ENCODE assay signal across 32 cellular contexts in the genomic region with DNA sequence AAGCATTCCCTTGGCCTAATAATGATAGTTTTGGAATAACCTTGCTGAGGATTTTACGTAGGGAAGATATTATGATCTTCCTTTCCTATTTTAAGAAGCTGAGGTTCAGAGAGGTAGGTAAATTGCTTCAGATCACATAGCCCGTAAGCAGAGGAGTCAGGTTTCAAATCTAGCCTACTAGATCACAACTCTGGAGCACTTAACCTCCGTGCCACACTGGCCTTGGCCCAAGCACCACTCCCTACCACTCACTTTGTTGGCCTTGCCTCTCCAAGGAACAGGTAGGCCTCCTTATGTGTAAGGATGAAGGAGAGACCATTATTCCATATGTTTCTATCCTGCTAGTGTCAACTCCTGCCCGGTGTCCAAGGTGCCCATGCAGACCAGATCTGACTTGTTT. TPM values are rescaled to one million over a fixed set of nuclear protein-coding genes. Genes with fewer than 3 reads are reported as not detected.
"Had no signal": no experiment of that assay in that cellular context is flagged by ENCODE, and none has a peak within 500 bp of the region (broad histone marks: within the 10 kb centered on the region; RNA-seq: fewer than 3 reads in every experiment).

No MANE protein-coding gene starts in this region.

- H3K9me3 Mint-ChIP-seq: activated CD4-positive, alpha-beta memory T cell treated with anti-CD3 and anti-CD28 coated beads for 36 hours; activated CD4-positive, alpha-beta T cell treated with anti-CD3 and anti-CD28 coated beads, Interleukin-2, amount 10 ng/mL, durations not matched to agents 24 days and 14 days; memory B cell; stimulated activated naive B cell treated with anti-CD40 and anti-IgM and Interleukin-4, amounts not matched to agents 10 μg/mL and 1 μg/mL and 100 μg/mL, for 72 hours had no signal

- H3K27ac ChIP-seq: breast epithelium, epithelial cell of prostate, esophagus squamous epithelium, ovary, prostate gland, right atrium auricular region, suprapubic skin, tibial nerve had no signal

- H3K36me3 Mint-ChIP-seq: activated CD4-positive, alpha-beta memory T cell treated with anti-CD3 and anti-CD28 coated beads for 36 hours; stimulated activated naive B cell treated with anti-CD40 and anti-IgM and Interleukin-4, amounts not matched to agents 10 μg/mL and 1 μg/mL and 100 μg/mL, for 72 hours had no signal

- H3K4me1 Mint-ChIP-seq: activated CD4-positive, alpha-beta T cell treated with anti-CD3 and anti-CD28 coated beads, Interleukin-2, amount 10 ng/mL, durations not matched to agents 24 days and 14 days; memory B cell; naive thymus-derived CD4-positive, alpha-beta T cell; stimulated activated naive B cell treated with anti-CD40 and anti-IgM and Interleukin-4, amounts not matched to agents 10 μg/mL and 1 μg/mL and 100 μg/mL, for 72 hours had no signal

- ATAC-seq: left ventricle myocardium superior; naive thymus-derived CD4-positive, alpha-beta T cell; stimulated activated naive B cell treated with anti-CD40 and anti-IgM and Interleukin-4, amounts not matched to agents 10 μg/mL and 1 μg/mL and 100 μg/mL, for 72 hours; T-helper 17 cell had no signal

- H3K9me3 ChIP-seq: breast epithelium, esophagus squamous epithelium, ovary, prostate gland, right atrium auricular region, suprapubic skin, tibial nerve had no signal

- H3K36me3 ChIP-seq: breast epithelium, esophagus squamous epithelium, ovary, prostate gland, right atrium auricular region, suprapubic skin had no signal

- H3K27me3 ChIP-seq: breast epithelium, esophagus squamous epithelium, ovary, right atrium auricular region, suprapubic skin, tibial nerve had no signal

- FAIRE-seq: urothelium cell line had no signal

- H3K27me3 Mint-ChIP-seq: activated CD4-positive, alpha-beta memory T cell treated with anti-CD3 and anti-CD28 coated beads for 36 hours; activated T-cell treated with anti-CD3 and anti-CD28 coated beads, Interleukin-2, amount 50 U/mL, for 24 hours; stimulated activated naive B cell treated with anti-CD40 and anti-IgM and Interleukin-4, amounts not matched to agents 10 μg/mL and 1 μg/mL and 100 μg/mL, for 72 hours; T-helper 17 cell had no signal

- H3K4me3 Mint-ChIP-seq: activated CD4-positive, alpha-beta memory T cell treated with anti-CD3 and anti-CD28 coated beads for 36 hours; activated CD4-positive, alpha-beta T cell treated with anti-CD3 and anti-CD28 coated beads, Interleukin-2, amount 10 ng/mL, durations not matched to agents 24 days and 14 days; activated T-cell treated with anti-CD3 and anti-CD28 coated beads, Interleukin-2, amount 50 U/mL, for 24 hours; memory B cell; naive thymus-derived CD4-positive, alpha-beta T cell; stimulated activated naive B cell treated with anti-CD40 and anti-IgM and Interleukin-4, amounts not matched to agents 10 μg/mL and 1 μg/mL and 100 μg/mL, for 72 hours; T-helper 17 cell had no signal

- H3K4me1 ChIP-seq: breast epithelium, esophagus squamous epithelium, prostate gland, right atrium auricular region, suprapubic skin, tibial nerve had no signal

- DNase-seq: activated CD4-positive, alpha-beta memory T cell treated with anti-CD3 and anti-CD28 coated beads for 36 hours; activated CD4-positive, alpha-beta T cell treated with anti-CD3 and anti-CD28 coated beads, Interleukin-2, amount 10 ng/mL, durations not matched to agents 24 days and 14 days; activated CD4-positive, CD25-positive, alpha-beta regulatory T cell treated with anti-CD3 and anti-CD28 coated beads, Interleukin-2, amount 50 U/mL, for 72 hours; activated CD8-positive, alpha-beta memory T cell treated with anti-CD3 and anti-CD28 coated beads, Interleukin-2, amount 50 U/mL, for 48 hours; activated gamma-delta T cell treated with Interleukin-2 at 50 U/mL for 16 hours; activated naive CD4-positive, alpha-beta T cell treated with anti-CD3 and anti-CD28 coated beads, Interleukin-2, amount 50 U/mL, for 16 hours; activated T-cell treated with anti-CD3 and anti-CD28 coated beads, Interleukin-2, amount 50 U/mL, for 24 hours; central memory CD4-positive, alpha-beta T cell; dermis blood vessel endothelial cell; effector CD4-positive, alpha-beta T cell; esophagus squamous epithelium; foreskin melanocyte; islet precursor cell; left ventricle myocardium superior; midbrain; naive thymus-derived CD4-positive, alpha-beta T cell; ovary; stimulated activated CD4-positive, alpha-beta T cell treated with anti-CD3 and anti-CD28 coated beads, Interleukin-15, amount 100 ng/mL, for 24 hours; stimulated activated CD4-positive, alpha-beta T cell treated with anti-CD3 and anti-CD28 coated beads, Interleukin-2, amount 100 ng/mL, for 24 hours; stimulated activated naive B cell treated with anti-CD40 and anti-IgM and Interleukin-4, amounts not matched to agents 10 μg/mL and 1 μg/mL and 100 μg/mL, for 72 hours; T-helper 17 cell; T1000 had no signal

- H3K27ac Mint-ChIP-seq: activated CD4-positive, alpha-beta memory T cell treated with anti-CD3 and anti-CD28 coated beads for 36 hours; activated CD4-positive, alpha-beta T cell treated with anti-CD3 and anti-CD28 coated beads, Interleukin-2, amount 10 ng/mL, durations not matched to agents 24 days and 14 days; activated T-cell treated with anti-CD3 and anti-CD28 coated beads, Interleukin-2, amount 50 U/mL, for 24 hours; memory B cell; stimulated activated naive B cell treated with anti-CD40 and anti-IgM and Interleukin-4, amounts not matched to agents 10 μg/mL and 1 μg/mL and 100 μg/mL, for 72 hours; T-helper 17 cell had no signal

- H3K4me3 ChIP-seq: breast epithelium, esophagus squamous epithelium, ovary, prostate gland, right atrium auricular region, smooth muscle cell, suprapubic skin, tibial nerve had no signal

RNA-seq across cellular contexts. Expression of gene HEATR4, which starts 34.3 kb away (rescaled TPM):
- total RNA-seq: activated CD4-positive, alpha-beta T cell treated with anti-CD3 and anti-CD28 coated beads, Interleukin-2, amount 10 ng/mL, durations not matched to agents 24 days and 14 days; dermis blood vessel endothelial cell; smooth muscle cell had no signal
- polyA plus RNA-seq: neural cell had no signal
